In genomic region chr13:110333837-110334236, GRCh38 we compare ENCODE assay signal across 18 cellular contexts. TPM values are rescaled to one million over a fixed set of nuclear protein-coding genes. Genes with fewer than 3 reads are reported as not detected.
"Had no signal": no experiment of that assay in that cellular context is flagged by ENCODE, and none has a peak within 500 bp of the region (broad histone marks: within the 10 kb centered on the region; RNA-seq: fewer than 3 reads in every experiment).

No MANE protein-coding gene starts in this region.

- H3K27me3 ChIP-seq: testis, vagina had no signal

- H3K4me3 Mint-ChIP-seq: activated naive CD8-positive, alpha-beta T cell treated with anti-CD3 and anti-CD28 coated beads, Interleukin-2, amount 10 ng/mL, durations not matched to agents 7 days and 5 days; natural killer cell treated with Interleukin-12 subunit alpha and Interleukin-12 subunit beta and Interleukin-15 and Interleukin-18, amount 100 ng/mL, for 72 hours; stimulated activated memory B cell treated with anti-CD40 and anti-IgM and Interleukin-4, amounts not matched to agents 10 μg/mL and 1 μg/mL and 100 μg/mL, for 72 hours had no signal

- H3K36me3 ChIP-seq: vagina had no signal

- H3K36me3 Mint-ChIP-seq: activated naive CD8-positive, alpha-beta T cell treated with anti-CD3 and anti-CD28 coated beads, Interleukin-2, amount 10 ng/mL, durations not matched to agents 7 days and 5 days; natural killer cell treated with Interleukin-12 subunit alpha and Interleukin-12 subunit beta and Interleukin-15 and Interleukin-18, amount 100 ng/mL, for 72 hours; stimulated activated memory B cell treated with anti-CD40 and anti-IgM and Interleukin-4, amounts not matched to agents 10 μg/mL and 1 μg/mL and 100 μg/mL, for 72 hours had no signal

- ATAC-seq: activated CD4-positive, CD25-positive, alpha-beta regulatory T cell treated with anti-CD3 and anti-CD28 coated beads, Interleukin-2, amount 50 U/mL, for 24 hours; esophagus mucosa; left cardiac atrium; natural killer cell treated with Interleukin-12 subunit alpha and Interleukin-12 subunit beta and Interleukin-15 and Interleukin-18, amount 100 ng/mL, for 72 hours; psoas muscle; sciatic nerve; stimulated activated memory B cell treated with anti-CD40 and anti-IgM and Interleukin-4, amounts not matched to agents 10 μg/mL and 1 μg/mL and 100 μg/mL, for 72 hours had no signal

- H3K9me3 Mint-ChIP-seq: activated naive CD8-positive, alpha-beta T cell treated with anti-CD3 and anti-CD28 coated beads, Interleukin-2, amount 10 ng/mL, durations not matched to agents 7 days and 5 days; natural killer cell treated with Interleukin-12 subunit alpha and Interleukin-12 subunit beta and Interleukin-15 and Interleukin-18, amount 100 ng/mL, for 72 hours had no signal

- DNase-seq: activated CD4-positive, alpha-beta T cell treated with anti-CD3 and anti-CD28 coated beads, Interleukin-2, amount 50 U/mL, for 1 hour; activated CD8-positive, alpha-beta memory T cell treated with anti-CD3 and anti-CD28 coated beads for 24 hours; activated naive CD4-positive, alpha-beta T cell; activated naive CD8-positive, alpha-beta T cell treated with anti-CD3 and anti-CD28 coated beads, Interleukin-2, amount 10 ng/mL, durations not matched to agents 7 days and 5 days; dorsolateral prefrontal cortex; glutamatergic neuron; left cardiac atrium; psoas muscle; stimulated activated CD4-positive, alpha-beta T cell treated with anti-CD3 and anti-CD28 coated beads, Interleukin-2, amount 100 ng/mL, for 24 hours; testis had no signal

- H3K9me3 ChIP-seq: psoas muscle, testis, vagina had no signal

- H3K4me3 ChIP-seq: dorsolateral prefrontal cortex, lung, psoas muscle, SK-N-MC, testis, vagina had no signal

- H3K27ac ChIP-seq: dorsolateral prefrontal cortex, psoas muscle, SK-N-MC, testis, vagina had no signal

- H3K27ac Mint-ChIP-seq: activated naive CD8-positive, alpha-beta T cell treated with anti-CD3 and anti-CD28 coated beads, Interleukin-2, amount 10 ng/mL, durations not matched to agents 7 days and 5 days; natural killer cell treated with Interleukin-12 subunit alpha and Interleukin-12 subunit beta and Interleukin-15 and Interleukin-18, amount 100 ng/mL, for 72 hours; stimulated activated memory B cell treated with anti-CD40 and anti-IgM and Interleukin-4, amounts not matched to agents 10 μg/mL and 1 μg/mL and 100 μg/mL, for 72 hours had no signal

- H3K4me1 Mint-ChIP-seq: activated naive CD8-positive, alpha-beta T cell treated with anti-CD3 and anti-CD28 coated beads, Interleukin-2, amount 10 ng/mL, durations not matched to agents 7 days and 5 days; stimulated activated memory B cell treated with anti-CD40 and anti-IgM and Interleukin-4, amounts not matched to agents 10 μg/mL and 1 μg/mL and 100 μg/mL, for 72 hours had no signal

RNA-seq across cellular contexts. Expression of gene COL4A2, which starts 26.8 kb away (rescaled TPM):
- total RNA-seq: activated naive CD8-positive, alpha-beta T cell treated with anti-CD3 and anti-CD28 coated beads, Interleukin-2, amount 10 ng/mL, durations not matched to agents 7 days and 5 days; natural killer cell treated with Interleukin-12 subunit alpha and Interleukin-12 subunit beta and Interleukin-15 and Interleukin-18, amount 100 ng/mL, for 72 hours had no signal

RNA-seq across cellular contexts. Expression of gene COL4A1, which starts 26.9 kb away (rescaled TPM):
- total RNA-seq: activated naive CD8-positive, alpha-beta T cell treated with anti-CD3 and anti-CD28 coated beads, Interleukin-2, amount 10 ng/mL, durations not matched to agents 7 days and 5 days; natural killer cell treated with Interleukin-12 subunit alpha and Interleukin-12 subunit beta and Interleukin-15 and Interleukin-18, amount 100 ng/mL, for 72 hours had no signal
